8 cellular contexts compared by ENCODE assay signal in genomic region chr20:44885392-44886275, GRCh38. TPM values are rescaled to one million over a fixed set of nuclear protein-coding genes. Genes with fewer than 3 reads are reported as not detected.
DNase-seq lines count a peak whose midpoint lies in the region; ATAC-seq, FAIRE-seq and TF ChIP-seq lines count a peak whose summit lies in the region.

Gene YWHAB, plus strand, starts transcription at chr20:44885705. Its CDS starts 15,829 bp downstream, at chr20:44901534.

- no peaks in the 10 kb centered on the region for H3K9me3 Mint-ChIP-seq in progenitor cell of endocrine pancreas (ENCODE audit: low read depth)

- DNase-seq in GM12892 (ENCODE audit: insufficient read length): peak; percentile 88
- peak; percentile 98 for DNase-seq in NCI-H146 treated with DMSO at 0.1 percent for 48 hours (lab: John Stamatoyannopoulos, UW; ENCODE audit: unreplicated experiment)
- peak; percentile 97 for DNase-seq in amniotic epithelial cell (ENCODE audit: low read depth)
- DNase-seq in left cardiac atrium: peak; percentile 99
- peak; percentile 98 for DNase-seq in progenitor cell of endocrine pancreas (ENCODE audit: low spot score, unreplicated experiment)
- DNase-seq in ureter (ENCODE audit: low spot score): peak; percentile 99

- peak; percentile 22 for TF ChIP-seq CTCF in progenitor cell of endocrine pancreas (IDR thresholded peaks at IDR 0.05; ENCODE audit: unreplicated experiment)

- FAIRE-seq in GM12892 (lab: Jason Lieb, UNC): peak; percentile 97

- peaks cover 23% of the 10 kb centered on the region for H3K4me1 Mint-ChIP-seq in progenitor cell of endocrine pancreas (ENCODE audit: low read depth)

- peak within 1 kb of the TSS; percentile 85 for H3K4me3 Mint-ChIP-seq in progenitor cell of endocrine pancreas (ENCODE audit: low read depth)

- peak; percentile 83 for TF ChIP-seq POLR2A in GM12892 (IDR thresholded peaks at IDR 0.05; ENCODE audit: low read depth, low read length)

- H3K27ac Mint-ChIP-seq in progenitor cell of endocrine pancreas: peak within 1 kb of the TSS; percentile 92

- H3K27me3 Mint-ChIP-seq in progenitor cell of endocrine pancreas: no peaks in the 10 kb centered on the region

- ATAC-seq in HG02852 (IDR thresholded peaks at IDR 0.05; ENCODE audit: unreplicated experiment) (peak; percentile 95), left cardiac atrium (peak; percentile 99)

- intact Hi-C loops in T-helper 1 cell treated with Interleukin-12 subunit alpha and Interleukin-12 subunit beta and Interleukin-4 antibody, amounts not matched to agents 30 ng/mL and 1 ng/mL, for 36 hours (cut with micrococcal nuclease): loop anchor here (1.0 to 10.0 kb wide), 11 partner anchors 12 to 1291 kb away; partner anchors contain the start of genes FITM2, IFT52, OSER1 and PABPC1L
- intact Hi-C loops in left cardiac atrium (cut with DNase I): no loop called here

- no peaks in the 10 kb centered on the region for H3K36me3 Mint-ChIP-seq in progenitor cell of endocrine pancreas (ENCODE audit: insufficient read depth)

RNA-seq across cellular contexts. Expression of gene YWHAB, which starts in this region (rescaled TPM):
- polyA plus RNA-seq in GM12892 (2012; ENCODE audit: missing spikeins): 138 TPM
- total RNA-seq in T-helper 1 cell treated with Interleukin-12 subunit alpha and Interleukin-12 subunit beta and Interleukin-4 antibody, amounts not matched to agents 30 ng/mL and 1 ng/mL, for 36 hours: 273 and 278 TPM in 2 replicates
- 100 to 1,000 TPM; 109 to 140 TPM for total RNA-seq in left cardiac atrium
- 125 and 126 TPM in 2 replicates for total RNA-seq in progenitor cell of endocrine pancreas
- total RNA-seq in ureter: 314 TPM

Comparison
In these comparisons a context has a peak if more than half of its experiments do, and no peak if none do; other contexts are left out.
1. Peak in every context shown above with its lines: DNase-seq and ATAC-seq.